In the genomic region with DNA sequence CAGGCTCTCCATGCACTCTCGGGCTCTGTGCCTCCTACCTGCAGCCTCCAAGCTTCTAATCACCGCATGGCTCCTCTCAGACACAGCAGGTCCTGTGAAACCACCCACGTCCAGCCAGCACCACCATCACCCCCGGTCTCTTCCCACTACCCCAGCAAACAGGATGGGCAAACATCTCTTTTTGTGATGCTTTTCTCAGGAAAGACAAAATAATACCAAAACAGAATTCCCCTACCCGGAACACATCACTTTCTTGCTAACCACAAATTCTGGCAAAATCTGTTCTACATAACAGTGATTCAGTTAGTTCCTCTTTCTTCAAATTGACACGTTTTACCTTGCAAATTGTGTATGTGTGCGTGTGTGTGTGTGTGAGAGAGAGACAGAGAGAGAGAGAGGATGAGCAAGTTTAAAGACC, we compare ENCODE assay signal across 1 cellular context.
TF ChIP-seq lines count a peak whose summit lies in the region.

No MANE protein-coding gene starts in this region.

TF ChIP-seq in HEK293, 187 proteins besides CTCF, POLR2A, EP300 and RAD21 (continued from another document):
- TF ChIP-seq GLI2 (tag by site-specific recombination; IDR thresholded peaks at IDR 0.05; ENCODE audit: borderline replicate concordance, low read depth) (no peak), ZNF48 (tag by site-specific recombination; IDR thresholded peaks at IDR 0.05) (no peak)
TF ChIP-seq in HEK293: peak in this region for 2.
